In genomic region chr3:133474251-133474801, GRCh38 we compare ENCODE assay signal across 8 cellular contexts.
DNase-seq lines count a peak whose midpoint lies in the region; ATAC-seq lines count a peak whose summit lies in the region.

No MANE protein-coding gene starts in this region.

- no peak for DNase-seq in T-helper 1 cell
- DNase-seq in T-helper 17 cell = no peak
- DNase-seq in iris pigment epithelial cell (ENCODE audit: low read depth) = peak; percentile 54
- no peak for DNase-seq in GDM1 (lab: John Stamatoyannopoulos, UW)

- no peaks in the 10 kb centered on the region for H3K27me3 ChIP-seq in thymus (ENCODE audit: control insufficient read depth, insufficient read depth)

- no peak for ATAC-seq in T-helper 17 cell
- ATAC-seq in HG02885 (IDR thresholded peaks at IDR 0.05; ENCODE audit: poor library complexity, unreplicated experiment) = no peak
- no peak for ATAC-seq in HG03521 (IDR thresholded peaks at IDR 0.05; ENCODE audit: unreplicated experiment)

- peaks cover 53% of the 10 kb centered on the region for H3K4me1 ChIP-seq in thymus (ENCODE audit: control insufficient read depth, insufficient read depth, low read length)

- no peaks in the 10 kb centered on the region for H3K36me3 Mint-ChIP-seq in T-helper 1 cell treated with Interleukin-12 subunit alpha and Interleukin-12 subunit beta and Interleukin-4 antibody, amounts not matched to agents 30 μg/mL and 1 μg/mL, for 36 hours (ENCODE audit: low read depth)
- no peaks in the 10 kb centered on the region for H3K36me3 Mint-ChIP-seq in T-helper 17 cell (ENCODE audit: low read depth)

- no peak overlapping the region for H3K4me3 ChIP-seq in thymus (ENCODE audit: low read length)

- H3K4me3 Mint-ChIP-seq in T-helper 1 cell treated with Interleukin-12 subunit alpha and Interleukin-12 subunit beta and Interleukin-4 antibody, amounts not matched to agents 30 μg/mL and 1 μg/mL, for 36 hours = no peak overlapping the region
- no peak overlapping the region for H3K4me3 Mint-ChIP-seq in T-helper 17 cell

- H3K27ac ChIP-seq in thymus (ENCODE audit: low read depth) = peak overlapping the region; percentile 70

- H3K9me3 ChIP-seq in T-helper 17 cell (ENCODE audit: control insufficient read depth, low read length, poor library complexity, severe bottlenecking) (no peaks in the 10 kb centered on the region), thymus (ENCODE audit: control insufficient read depth) (no peaks in the 10 kb centered on the region)

- H3K4me1 Mint-ChIP-seq in T-helper 1 cell treated with Interleukin-12 subunit alpha and Interleukin-12 subunit beta and Interleukin-4 antibody, amounts not matched to agents 30 μg/mL and 1 μg/mL, for 36 hours (ENCODE audit: low read depth) = peaks cover 41% of the 10 kb centered on the region
- peaks cover 20% of the 10 kb centered on the region for H3K4me1 Mint-ChIP-seq in T-helper 17 cell

- no peaks in the 10 kb centered on the region for H3K27me3 Mint-ChIP-seq in T-helper 1 cell treated with Interleukin-12 subunit alpha and Interleukin-12 subunit beta and Interleukin-4 antibody, amounts not matched to agents 30 μg/mL and 1 μg/mL, for 36 hours (ENCODE audit: low read depth)
- no peaks in the 10 kb centered on the region for H3K27me3 Mint-ChIP-seq in T-helper 17 cell

- H3K27ac Mint-ChIP-seq in T-helper 1 cell treated with Interleukin-12 subunit alpha and Interleukin-12 subunit beta and Interleukin-4 antibody, amounts not matched to agents 30 μg/mL and 1 μg/mL, for 36 hours = peak overlapping the region; percentile 36
- peak overlapping the region; percentile 81 for H3K27ac Mint-ChIP-seq in T-helper 17 cell

- 93% methylated on average over 8 of the region's 8 CpGs for WGBS in thymus

- H3K9me3 Mint-ChIP-seq in T-helper 1 cell treated with Interleukin-12 subunit alpha and Interleukin-12 subunit beta and Interleukin-4 antibody, amounts not matched to agents 30 μg/mL and 1 μg/mL, for 36 hours = no peaks in the 10 kb centered on the region

- no peaks in the 10 kb centered on the region for H3K36me3 ChIP-seq in thymus (ENCODE audit: control insufficient read depth, insufficient read depth)
